ENCODE assay signal across 31 cellular contexts in the genomic region with DNA sequence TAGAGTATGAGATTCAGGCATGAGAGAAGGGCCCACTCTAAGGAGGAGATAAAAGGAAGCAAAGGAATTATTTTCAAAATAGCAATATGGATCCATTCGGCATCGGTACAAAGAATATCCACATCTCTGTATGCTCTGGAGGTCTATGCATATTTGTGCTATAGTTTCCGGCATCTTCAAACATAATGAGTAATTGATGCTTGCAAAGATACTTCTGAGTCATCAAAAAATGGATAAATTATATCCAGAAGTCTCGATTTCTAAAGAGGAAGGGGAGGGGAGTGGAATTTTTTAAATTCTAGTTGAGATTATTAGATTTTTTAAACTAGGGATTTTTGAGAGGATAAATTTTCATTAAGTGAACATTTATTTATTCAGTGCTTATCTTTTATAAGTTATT.
"Had no signal": no experiment of that assay in that cellular context is flagged by ENCODE, and none has a peak within 500 bp of the region (broad histone marks: within the 10 kb centered on the region; RNA-seq: fewer than 3 reads in every experiment).

No MANE protein-coding gene starts in this region.

- ATAC-seq: naive thymus-derived CD4-positive, alpha-beta T cell; natural killer cell; pancreas; psoas muscle; right cardiac atrium; sciatic nerve; stimulated activated memory B cell treated with anti-CD40 and anti-IgM and Interleukin-4, amounts not matched to agents 10 μg/mL and 1 μg/mL and 100 μg/mL, for 72 hours; stimulated activated naive CD8-positive, alpha-beta T cell treated with anti-CD3 and anti-CD28 coated beads, Interleukin-15, amount 100 ng/mL, for 72 hours; stimulated activated naive CD8-positive, alpha-beta T cell treated with anti-CD3 and anti-CD28 coated beads, Interleukin-15, Interleukin-2, amounts not matched to agents 100 U/mL and 50 U/mL, for 24 hours; upper lobe of right lung had no signal

- H3K4me2 ChIP-seq: smooth muscle cell had no signal

- H3K36me3 ChIP-seq: neutrophil, pancreas, spleen, suprapubic skin, tibial nerve, upper lobe of right lung, uterus had no signal

- H3K27ac ChIP-seq: neutrophil, pancreas, psoas muscle, skin epidermis, spleen, suprapubic skin, testis, tibial nerve, upper lobe of right lung, uterus had no signal

- H3K9me3 ChIP-seq: pancreas, psoas muscle, suprapubic skin, testis, upper lobe of right lung, uterus had no signal

- H3K9me3 Mint-ChIP-seq: neural crest cell; stimulated activated memory B cell treated with anti-CD40 and anti-IgM and Interleukin-4, amounts not matched to agents 10 μg/mL and 1 μg/mL and 100 μg/mL, for 72 hours had no signal

- H3K4me1 Mint-ChIP-seq: naive thymus-derived CD4-positive, alpha-beta T cell; natural killer cell; neural crest cell; stimulated activated memory B cell treated with anti-CD40 and anti-IgM and Interleukin-4, amounts not matched to agents 10 μg/mL and 1 μg/mL and 100 μg/mL, for 72 hours; stimulated activated naive CD8-positive, alpha-beta T cell treated with anti-CD3 and anti-CD28 coated beads, Interleukin-15, amount 100 ng/mL, for 72 hours had no signal

- H3K27me3 ChIP-seq: neutrophil, pancreas, spleen, suprapubic skin, testis, tibial nerve, upper lobe of right lung, uterus had no signal

- H3K27ac Mint-ChIP-seq: naive thymus-derived CD4-positive, alpha-beta T cell; natural killer cell; nephron progenitor cell; progenitor cell of endocrine pancreas; stimulated activated memory B cell treated with anti-CD40 and anti-IgM and Interleukin-4, amounts not matched to agents 10 μg/mL and 1 μg/mL and 100 μg/mL, for 72 hours; stimulated activated naive CD8-positive, alpha-beta T cell treated with anti-CD3 and anti-CD28 coated beads, Interleukin-15, amount 100 ng/mL, for 72 hours had no signal

- H3K4me1 ChIP-seq: pancreas, spleen, suprapubic skin, testis, tibial nerve, upper lobe of right lung, uterus had no signal

- DNase-seq: naive thymus-derived CD4-positive, alpha-beta T cell; natural killer cell; nephron progenitor cell; nucleus accumbens; pancreas; posterior cingulate gyrus; psoas muscle; right cardiac atrium; spleen; stimulated activated CD4-positive, alpha-beta T cell treated with anti-CD3 and anti-CD28 coated beads, Interleukin-12 subunit alpha, Interleukin-12 subunit beta, amount 100 ng/mL, for 4 hours; stimulated activated CD4-positive, alpha-beta T cell treated with anti-CD3 and anti-CD28 coated beads, Interleukin-1b, Interleukin-23, amount 100 ng/mL, for 48 hours; stimulated activated CD4-positive, alpha-beta T cell treated with anti-CD3 and anti-CD28 coated beads, Interleukin-4, amount 100 ng/mL, for 1 hour; stimulated activated CD4-positive, alpha-beta T cell treated with anti-CD3 and anti-CD28 coated beads, Interleukin-4, amount 100 ng/mL, for 4 hours; stimulated activated CD8-positive, alpha-beta memory T cell treated with anti-CD3 and anti-CD28 coated beads, Interleukin-4, amount 100 ng/mL, for 48 hours; stimulated activated naive CD4-positive, alpha-beta T cell; stimulated activated naive CD8-positive, alpha-beta T cell treated with anti-CD3 and anti-CD28 coated beads, Interleukin-15, amount 100 ng/mL, for 72 hours; stimulated activated naive CD8-positive, alpha-beta T cell treated with anti-CD3 and anti-CD28 coated beads, Interleukin-15, Interleukin-2, amounts not matched to agents 100 U/mL and 50 U/mL, for 24 hours; substantia nigra; testis; trophoblast cell; upper lobe of right lung; uterus had no signal

- H3K27me3 Mint-ChIP-seq: naive thymus-derived CD4-positive, alpha-beta T cell; progenitor cell of endocrine pancreas; stimulated activated memory B cell treated with anti-CD40 and anti-IgM and Interleukin-4, amounts not matched to agents 10 μg/mL and 1 μg/mL and 100 μg/mL, for 72 hours; stimulated activated naive CD8-positive, alpha-beta T cell treated with anti-CD3 and anti-CD28 coated beads, Interleukin-15, amount 100 ng/mL, for 72 hours had no signal

- H3K4me3 ChIP-seq: pancreas, psoas muscle, skin epidermis, smooth muscle cell, spleen, suprapubic skin, testis, tibial nerve, upper lobe of right lung, uterus had no signal

- H3K36me3 Mint-ChIP-seq: stimulated activated memory B cell treated with anti-CD40 and anti-IgM and Interleukin-4, amounts not matched to agents 10 μg/mL and 1 μg/mL and 100 μg/mL, for 72 hours had no signal

- H3K4me3 Mint-ChIP-seq: naive thymus-derived CD4-positive, alpha-beta T cell; natural killer cell; nephron progenitor cell; neural crest cell; stimulated activated memory B cell treated with anti-CD40 and anti-IgM and Interleukin-4, amounts not matched to agents 10 μg/mL and 1 μg/mL and 100 μg/mL, for 72 hours; stimulated activated naive CD8-positive, alpha-beta T cell treated with anti-CD3 and anti-CD28 coated beads, Interleukin-15, amount 100 ng/mL, for 72 hours had no signal
